ENCODE assay signal across 10 cellular contexts in the genomic region with DNA sequence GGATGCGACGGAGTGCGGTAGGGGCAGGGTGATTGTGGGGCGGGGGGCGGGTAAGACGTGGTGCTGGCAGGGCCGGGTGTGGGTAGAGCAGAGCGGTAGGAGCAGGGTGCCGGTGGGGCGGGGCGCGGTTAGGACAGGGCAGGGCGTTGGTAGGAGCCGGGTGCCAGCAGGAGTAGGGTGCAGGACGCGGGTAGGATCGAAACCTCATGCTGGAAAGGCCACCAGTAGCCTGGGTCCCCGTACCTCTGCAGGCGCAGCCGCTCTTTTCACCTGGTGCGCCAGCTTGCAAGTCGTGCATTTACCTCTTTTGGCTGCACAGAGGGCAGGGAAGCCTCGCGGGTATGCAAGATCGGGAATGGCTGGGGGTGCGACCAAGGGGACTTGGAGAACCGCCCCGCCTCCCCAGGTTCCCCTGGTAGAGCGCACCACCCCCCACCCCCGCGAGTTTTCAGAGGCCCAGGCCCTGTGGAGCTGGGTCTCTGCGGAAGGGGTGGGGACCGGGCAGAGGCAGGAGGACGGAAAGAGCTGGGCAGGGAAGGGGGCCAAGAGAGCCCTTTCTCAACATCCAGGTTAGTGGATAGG.
A peak's percentile ranks its signal among the peaks of the same experiment; 100 is the strongest.
DNase-seq lines count a peak whose midpoint lies in the region; ATAC-seq and TF ChIP-seq lines count a peak whose summit lies in the region.
"Had no signal": no experiment of that assay in that cellular context is flagged by ENCODE, and none has a peak within 500 bp of the region (broad histone marks: within the 10 kb centered on the region; RNA-seq: fewer than 3 reads in every experiment).

No MANE protein-coding gene starts in this region.

- H3K79me2 ChIP-seq in GM23338 (replicated peaks; ENCODE audit: insufficient read depth), result no peaks in the 10 kb centered on the region

- no peaks in the 10 kb centered on the region for H3K36me3 ChIP-seq in GM23338 (ENCODE audit: insufficient read depth)

- H3K27ac ChIP-seq in GM23338 (ENCODE audit: low read depth), result no peak overlapping the region

- peak overlapping the region; percentile 92 for H3K4me2 ChIP-seq in GM23338

- TF ChIP-seq CTCF in GM23338 (conservative IDR thresholded peaks at IDR 0.05; ENCODE audit: low read depth in 2 of 2) (no peak), endothelial cell (IDR thresholded peaks at IDR 0.05; ENCODE audit: unreplicated experiment) (no peak)

- H3K27ac Mint-ChIP-seq in GM23338, result no peak overlapping the region
- H3K27ac Mint-ChIP-seq in endothelial cell (ENCODE audit: unreplicated experiment), result no peak overlapping the region

- H3K9me3 Mint-ChIP-seq in GM23338, result no peaks in the 10 kb centered on the region; the same call in 2 of the 3 replicates
- no peaks in the 10 kb centered on the region for H3K9me3 Mint-ChIP-seq in endothelial cell (ENCODE audit: unreplicated experiment)

- H3K4me1 Mint-ChIP-seq in GM23338 (peaks cover 16% of the 10 kb centered on the region), endothelial cell (ENCODE audit: unreplicated experiment) (peaks cover 10% of the 10 kb centered on the region)

- peak overlapping the region; percentile 73 for H3K4me3 Mint-ChIP-seq in GM23338
- peak overlapping the region; percentile 75 for H3K4me3 Mint-ChIP-seq in endothelial cell (ENCODE audit: unreplicated experiment)

- H3F3A ChIP-seq in GM23338 (replicated peaks; ENCODE audit: low read depth), result no peaks in the 10 kb centered on the region

- DNase-seq in GM23338 (ENCODE audit: low spot score), result peak; percentile 67
- peak; percentile 12 to 32 for DNase-seq in activated CD4-positive, alpha-beta T cell treated with anti-CD3 and anti-CD28 coated beads, Interleukin-2, amount 50 U/mL, for 48 hours
- DNase-seq in endothelial cell (ENCODE audit: low spot score), result no peak
- peak; percentile 9 for DNase-seq in putamen (ENCODE audit: low spot score)
- no peak for DNase-seq in NCI-H526 treated with DMSO at 0.1 percent for 48 hours (lab: John Stamatoyannopoulos, UW)
- DNase-seq in NCI-H187 treated with DMSO at 0.1 percent for 48 hours (lab: John Stamatoyannopoulos, UW), result no peak
- no peak for DNase-seq in NCI-H510A treated with DMSO at 0.1 percent for 48 hours (lab: John Stamatoyannopoulos, UW)
- DNase-seq: DND-41 had no signal

- peak overlapping the region; percentile 94 for H2AFZ ChIP-seq in GM23338

- no peaks in the 10 kb centered on the region; the same call in 1 of the 2 replicates for H3K4me1 ChIP-seq in GM23338 (ENCODE audit: insufficient read depth)

- peak; percentile 62 for ATAC-seq in GM23338
- ATAC-seq in GM19035 (IDR thresholded peaks at IDR 0.05; ENCODE audit: unreplicated experiment), result no peak
- ATAC-seq: K562 had no signal

- H3K36me3 Mint-ChIP-seq in GM23338 (ENCODE audit: low read depth) (no peaks in the 10 kb centered on the region; the same call in 2 of the 3 replicates), endothelial cell (ENCODE audit: low read depth, unreplicated experiment) (peaks cover 3% of the 10 kb centered on the region)

- H3K4me3 ChIP-seq in GM23338, result peak overlapping the region; percentile 73
- H3K4me3 ChIP-seq: K562 had no signal

- H4K20me1 ChIP-seq in GM23338 (replicated peaks; ENCODE audit: insufficient read depth), result no peaks in the 10 kb centered on the region

- H3K9me2 ChIP-seq in GM23338 (ENCODE audit: insufficient read depth), result no peaks in the 10 kb centered on the region

- H3K27me3 ChIP-seq in GM23338 (ENCODE audit: insufficient read depth), result peaks cover 40% of the 10 kb centered on the region

- peaks cover 19% of the 10 kb centered on the region for H3K27me3 Mint-ChIP-seq in GM23338 (ENCODE audit: insufficient read depth, low read depth, poor library complexity)
- H3K27me3 Mint-ChIP-seq in endothelial cell (ENCODE audit: unreplicated experiment), result peaks cover 8% of the 10 kb centered on the region

TF ChIP-seq in GM23338, 12 proteins besides CTCF, POLR2A, EP300 and RAD21 (continues in another document):
- TF ChIP-seq EZH2 (IDR thresholded peaks at IDR 0.05; ENCODE audit: low read depth, unreplicated experiment), result peak; percentile 36
- no peak for TF ChIP-seq ZNF331 (CRISPR knock-in tag; IDR thresholded peaks at IDR 0.05; ENCODE audit: low read depth)
- TF ChIP-seq CREB1 (CRISPR knock-in tag; IDR thresholded peaks at IDR 0.05; ENCODE audit: low read depth), result no peak
- no peak for TF ChIP-seq ZNF462 (CRISPR knock-in tag; IDR thresholded peaks at IDR 0.05)
- no peak for TF ChIP-seq EZH2phosphoT487 (IDR thresholded peaks at IDR 0.05; ENCODE audit: unreplicated experiment)
- TF ChIP-seq REST (IDR thresholded peaks at IDR 0.05; ENCODE audit: unreplicated experiment), result no peak

Comparison
In these comparisons a context has a peak if more than half of its experiments do, and no peak if none do; other contexts are left out.
1. DNase-seq: peak in GM23338 (single experiment), activated CD4-positive, alpha-beta T cell treated with anti-CD3 and anti-CD28 coated beads, Interleukin-2, amount 50 U/mL, for 48 hours (2 of 2) and putamen (single experiment); none in endothelial cell (single experiment), NCI-H526 treated with DMSO at 0.1 percent for 48 hours (single experiment), NCI-H187 treated with DMSO at 0.1 percent for 48 hours (single experiment) and NCI-H510A treated with DMSO at 0.1 percent for 48 hours (single experiment).